Comparison of ENCODE assay signal across 25 cellular contexts in genomic region chr7:80835251-80835650, GRCh38.
"Had no signal": no experiment of that assay in that cellular context is flagged by ENCODE, and none has a peak within 500 bp of the region (broad histone marks: within the 10 kb centered on the region; RNA-seq: fewer than 3 reads in every experiment).

No MANE protein-coding gene starts in this region.

- DNase-seq: activated CD4-positive, alpha-beta T cell treated with anti-CD3 and anti-CD28 coated beads for 4 hours; activated CD8-positive, alpha-beta memory T cell treated with anti-CD3 and anti-CD28 coated beads, Interleukin-2, amount 50 U/mL, for 4 hours; activated CD8-positive, alpha-beta T cell treated with anti-CD3 and anti-CD28 coated beads for 36 hours; activated gamma-delta T cell treated with Interleukin-2 at 50 U/mL for 16 hours; activated naive CD4-positive, alpha-beta T cell treated with anti-CD3 and anti-CD28 coated beads, Interleukin-2, amount 10 ng/mL, durations not matched to agents 7 days and 5 days; activated naive CD8-positive, alpha-beta T cell treated with anti-CD3 and anti-CD28 coated beads for 36 hours; activated T-cell treated with anti-CD3 and anti-CD28 coated beads, Interleukin-2, amount 50 U/mL, for 72 hours; brain microvascular endothelial cell; cerebellar nuclear complex; MV-4-11; NCI-H1092 treated with DMSO at 0.1 percent for 48 hours; NCI-H1417 treated with DMSO at 0.1 percent for 48 hours; NCI-H1694; NCI-H2029; NCI-H2107; NCI-H2171 treated with DMSO at 0.1 percent for 48 hours; NCI-H226; NCI-H526; PC-3; SIG-M5; SW 1271 had no signal

- H3K27ac Mint-ChIP-seq: activated CD8-positive, alpha-beta T cell treated with anti-CD3 and anti-CD28 coated beads for 36 hours; activated naive CD4-positive, alpha-beta T cell treated with anti-CD3 and anti-CD28 coated beads, Interleukin-2, amount 10 ng/mL, durations not matched to agents 7 days and 5 days; activated naive CD8-positive, alpha-beta T cell treated with anti-CD3 and anti-CD28 coated beads for 36 hours; activated T-cell treated with anti-CD3 and anti-CD28 coated beads, Interleukin-2, amount 50 U/mL, for 72 hours; activated T-helper 2 cell treated with anti-CD3 and anti-CD28 coated beads, Interferon-gamma antibody, Interleukin-2, Interleukin-4, amounts not matched to agents 10 μg/mL and 5 μg/mL and 100 μg/mL, durations not matched to agents 14 hours and 24 hours and 36 hours; T-helper 2 cell treated with Interferon-gamma antibody and Interleukin-4, amounts not matched to agents 5 μg/mL and 100 μg/mL, for 36 hours had no signal

- H3K4me1 Mint-ChIP-seq: activated naive CD4-positive, alpha-beta T cell treated with anti-CD3 and anti-CD28 coated beads, Interleukin-2, amount 10 ng/mL, durations not matched to agents 7 days and 5 days; activated naive CD8-positive, alpha-beta T cell treated with anti-CD3 and anti-CD28 coated beads for 36 hours had no signal

- H3K4me3 Mint-ChIP-seq: activated CD8-positive, alpha-beta T cell treated with anti-CD3 and anti-CD28 coated beads for 36 hours; activated naive CD4-positive, alpha-beta T cell treated with anti-CD3 and anti-CD28 coated beads, Interleukin-2, amount 10 ng/mL, durations not matched to agents 7 days and 5 days; activated naive CD8-positive, alpha-beta T cell treated with anti-CD3 and anti-CD28 coated beads for 36 hours; activated T-cell treated with anti-CD3 and anti-CD28 coated beads, Interleukin-2, amount 50 U/mL, for 72 hours; T-helper 2 cell treated with Interferon-gamma antibody and Interleukin-4, amounts not matched to agents 5 μg/mL and 100 μg/mL, for 36 hours had no signal

- H3K36me3 Mint-ChIP-seq: activated naive CD4-positive, alpha-beta T cell treated with anti-CD3 and anti-CD28 coated beads, Interleukin-2, amount 10 ng/mL, durations not matched to agents 7 days and 5 days; activated naive CD8-positive, alpha-beta T cell treated with anti-CD3 and anti-CD28 coated beads for 36 hours had no signal

- H3K27me3 Mint-ChIP-seq: activated CD8-positive, alpha-beta T cell treated with anti-CD3 and anti-CD28 coated beads for 36 hours; activated naive CD4-positive, alpha-beta T cell treated with anti-CD3 and anti-CD28 coated beads, Interleukin-2, amount 10 ng/mL, durations not matched to agents 7 days and 5 days; activated naive CD8-positive, alpha-beta T cell treated with anti-CD3 and anti-CD28 coated beads for 36 hours had no signal

- H3K9me3 Mint-ChIP-seq: activated naive CD4-positive, alpha-beta T cell treated with anti-CD3 and anti-CD28 coated beads, Interleukin-2, amount 10 ng/mL, durations not matched to agents 7 days and 5 days; activated naive CD8-positive, alpha-beta T cell treated with anti-CD3 and anti-CD28 coated beads for 36 hours; activated T-helper 2 cell treated with anti-CD3 and anti-CD28 coated beads, Interferon-gamma antibody, Interleukin-2, Interleukin-4, amounts not matched to agents 10 μg/mL and 5 μg/mL and 100 μg/mL, durations not matched to agents 14 hours and 24 hours and 36 hours; T-helper 2 cell treated with Interferon-gamma antibody and Interleukin-4, amounts not matched to agents 5 μg/mL and 100 μg/mL, for 36 hours had no signal

- FAIRE-seq: colon had no signal

- ATAC-seq: activated CD4-positive, CD25-positive, alpha-beta regulatory T cell treated with anti-CD3 and anti-CD28 coated beads, Interleukin-2, amount 50 U/mL, for 24 hours; activated CD8-positive, alpha-beta T cell treated with anti-CD3 and anti-CD28 coated beads for 36 hours; activated T-cell treated with anti-CD3 and anti-CD28 coated beads, Interleukin-2, amount 50 U/mL, for 72 hours; PC-3 had no signal
